Comparison of ENCODE assay signal across 25 cellular contexts in genomic region chr10:43852644-43853214, GRCh38.
"Had no signal": no experiment of that assay in that cellular context is flagged by ENCODE, and none has a peak within 500 bp of the region (broad histone marks: within the 10 kb centered on the region; RNA-seq: fewer than 3 reads in every experiment).

No MANE protein-coding gene starts in this region.

- ATAC-seq: activated T-cell treated with anti-CD3 and anti-CD28 coated beads, Interleukin-2, amount 50 U/mL, for 72 hours; Right ventricle myocardium inferior had no signal

- H3K4me3 Mint-ChIP-seq: activated B cell treated with CpG ODN at 0.5 μM for 24 hours; activated CD4-positive, alpha-beta memory T cell treated with anti-CD3 and anti-CD28 coated beads for 36 hours; activated CD4-positive, alpha-beta T cell treated with anti-CD3 and anti-CD28 coated beads, Interleukin-2, amount 10 ng/mL, durations not matched to agents 7 days and 5 days; activated naive CD8-positive, alpha-beta T cell treated with anti-CD3 and anti-CD28 coated beads, Interleukin-2, amount 10 ng/mL, durations not matched to agents 7 days and 5 days; activated T-cell treated with anti-CD3 and anti-CD28 coated beads, Interleukin-2, amount 50 U/mL, for 72 hours; IgD-negative memory B cell; T-cell had no signal

- H3K4me1 Mint-ChIP-seq: activated B cell treated with CpG ODN at 0.5 μM for 24 hours; activated CD4-positive, alpha-beta T cell treated with anti-CD3 and anti-CD28 coated beads, Interleukin-2, amount 10 ng/mL, durations not matched to agents 7 days and 5 days had no signal

- H3K9me3 Mint-ChIP-seq: activated B cell treated with CpG ODN at 0.5 μM for 24 hours; activated CD4-positive, alpha-beta memory T cell treated with anti-CD3 and anti-CD28 coated beads for 36 hours; activated CD4-positive, alpha-beta T cell treated with anti-CD3 and anti-CD28 coated beads, Interleukin-2, amount 10 ng/mL, durations not matched to agents 7 days and 5 days; activated naive CD8-positive, alpha-beta T cell treated with anti-CD3 and anti-CD28 coated beads, Interleukin-2, amount 10 ng/mL, durations not matched to agents 7 days and 5 days; activated T-cell treated with anti-CD3 and anti-CD28 coated beads, Interleukin-2, amount 50 U/mL, for 72 hours; activated T-helper 2 cell treated with anti-CD3 and anti-CD28 coated beads, Interferon-gamma antibody, Interleukin-2, Interleukin-4, amounts not matched to agents 10 μg/mL and 5 μg/mL and 100 μg/mL, durations not matched to agents 14 hours and 24 hours and 36 hours; T-cell had no signal

- H3K36me3 Mint-ChIP-seq: activated CD4-positive, alpha-beta memory T cell treated with anti-CD3 and anti-CD28 coated beads for 36 hours; activated naive CD8-positive, alpha-beta T cell treated with anti-CD3 and anti-CD28 coated beads, Interleukin-2, amount 10 ng/mL, durations not matched to agents 7 days and 5 days; IgD-negative memory B cell; T-cell had no signal

- H3K27ac Mint-ChIP-seq: activated B cell treated with CpG ODN at 0.5 μM for 24 hours; activated CD4-positive, alpha-beta memory T cell treated with anti-CD3 and anti-CD28 coated beads for 36 hours; activated CD4-positive, alpha-beta T cell treated with anti-CD3 and anti-CD28 coated beads, Interleukin-2, amount 10 ng/mL, durations not matched to agents 7 days and 5 days; activated naive CD8-positive, alpha-beta T cell treated with anti-CD3 and anti-CD28 coated beads, Interleukin-2, amount 10 ng/mL, durations not matched to agents 7 days and 5 days; activated T-cell treated with anti-CD3 and anti-CD28 coated beads, Interleukin-2, amount 50 U/mL, for 72 hours; activated T-helper 2 cell treated with anti-CD3 and anti-CD28 coated beads, Interferon-gamma antibody, Interleukin-2, Interleukin-4, amounts not matched to agents 10 μg/mL and 5 μg/mL and 100 μg/mL, durations not matched to agents 14 hours and 24 hours and 36 hours; IgD-negative memory B cell; T-cell had no signal

- FAIRE-seq: TTC549 had no signal

- H3K27me3 Mint-ChIP-seq: activated CD4-positive, alpha-beta memory T cell treated with anti-CD3 and anti-CD28 coated beads for 36 hours; activated CD4-positive, alpha-beta T cell treated with anti-CD3 and anti-CD28 coated beads, Interleukin-2, amount 10 ng/mL, durations not matched to agents 7 days and 5 days; T-cell had no signal

- DNase-seq: activated B cell treated with CpG ODN at 0.5 μM for 24 hours; activated CD4-positive, alpha-beta memory T cell treated with anti-CD3 and anti-CD28 coated beads for 36 hours; activated CD4-positive, alpha-beta T cell treated with anti-CD3 and anti-CD28 coated beads, Interleukin-2, amount 10 ng/mL, durations not matched to agents 7 days and 5 days; activated CD8-positive, alpha-beta memory T cell treated with anti-CD3 and anti-CD28 coated beads for 24 hours; activated naive CD4-positive, alpha-beta T cell treated with anti-CD3 and anti-CD28 coated beads, Interleukin-2, amount 50 U/mL, for 16 hours; activated naive CD8-positive, alpha-beta T cell treated with anti-CD3 and anti-CD28 coated beads, Interleukin-2, amount 10 ng/mL, durations not matched to agents 7 days and 5 days; activated T-cell treated with anti-CD3 and anti-CD28 coated beads, Interleukin-2, amount 50 U/mL, for 72 hours; adrenal gland; KG1; NCI-H1048; NCI-H146; NCI-H187 treated with DMSO at 0.1 percent for 48 hours; NCI-H2081 treated with DMSO at 0.1 percent for 48 hours; NCI-H2171; NCI-H226; NCI-H510A; NCI-H526 treated with DMSO at 0.1 percent for 48 hours; RPMI8226; T-cell; T-helper 2 cell; T1000 had no signal
